ENCODE assay signal across 27 cellular contexts in genomic region chr13:88384542-88384941, GRCh38.
"Had no signal": no experiment of that assay in that cellular context is flagged by ENCODE, and none has a peak within 500 bp of the region (broad histone marks: within the 10 kb centered on the region; RNA-seq: fewer than 3 reads in every experiment).

No MANE protein-coding gene starts in this region.

- H3K4me3 ChIP-seq: coronary artery, esophagus squamous epithelium, left lung, prostate gland, right atrium auricular region, smooth muscle cell, stomach, testis, tibial artery had no signal

- FAIRE-seq: islet of Langerhans had no signal

- H3K27me3 ChIP-seq: esophagus squamous epithelium, left lung, right atrium auricular region, stomach, testis, tibial artery had no signal

- H3K27ac ChIP-seq: coronary artery, esophagus squamous epithelium, left lung, prostate gland, right atrium auricular region, stomach, testis, tibial artery had no signal

- H3K9me3 ChIP-seq: esophagus squamous epithelium, prostate gland, stomach, testis, tibial artery had no signal

- H3K4me2 ChIP-seq: smooth muscle cell had no signal

- ATAC-seq: left cardiac atrium; left lung; naive thymus-derived CD4-positive, alpha-beta T cell; sciatic nerve had no signal

- H3K36me3 ChIP-seq: esophagus squamous epithelium, left lung, prostate gland, right atrium auricular region, stomach, tibial artery had no signal

- DNase-seq: dermis blood vessel endothelial cell; effector memory CD4-positive, alpha-beta T cell; erythroblast; esophagus squamous epithelium; foreskin melanocyte; glutamatergic neuron; hypothalamus; left cardiac atrium; left lung; mesenchymal stem cell; midbrain; naive thymus-derived CD4-positive, alpha-beta T cell; nucleus accumbens; stimulated activated CD4-positive, alpha-beta T cell treated with anti-CD3 and anti-CD28 coated beads, Interleukin-12 subunit alpha, Interleukin-12 subunit beta, amount 100 ng/mL, for 4 hours; stimulated activated CD4-positive, alpha-beta T cell treated with anti-CD3 and anti-CD28 coated beads, Interleukin-1b, Interleukin-23, amount 100 ng/mL, for 48 hours; stimulated activated CD4-positive, alpha-beta T cell treated with anti-CD3 and anti-CD28 coated beads, Interleukin-4, amount 100 ng/mL, for 1 hour; stimulated activated CD8-positive, alpha-beta memory T cell treated with anti-CD3 and anti-CD28 coated beads, Interleukin-4, amount 100 ng/mL, for 48 hours; stimulated activated naive CD4-positive, alpha-beta T cell; stomach; testis; tibial artery had no signal

- H3K4me1 ChIP-seq: esophagus squamous epithelium, left lung, prostate gland, right atrium auricular region, stomach, testis, tibial artery had no signal
